In the genomic region with DNA sequence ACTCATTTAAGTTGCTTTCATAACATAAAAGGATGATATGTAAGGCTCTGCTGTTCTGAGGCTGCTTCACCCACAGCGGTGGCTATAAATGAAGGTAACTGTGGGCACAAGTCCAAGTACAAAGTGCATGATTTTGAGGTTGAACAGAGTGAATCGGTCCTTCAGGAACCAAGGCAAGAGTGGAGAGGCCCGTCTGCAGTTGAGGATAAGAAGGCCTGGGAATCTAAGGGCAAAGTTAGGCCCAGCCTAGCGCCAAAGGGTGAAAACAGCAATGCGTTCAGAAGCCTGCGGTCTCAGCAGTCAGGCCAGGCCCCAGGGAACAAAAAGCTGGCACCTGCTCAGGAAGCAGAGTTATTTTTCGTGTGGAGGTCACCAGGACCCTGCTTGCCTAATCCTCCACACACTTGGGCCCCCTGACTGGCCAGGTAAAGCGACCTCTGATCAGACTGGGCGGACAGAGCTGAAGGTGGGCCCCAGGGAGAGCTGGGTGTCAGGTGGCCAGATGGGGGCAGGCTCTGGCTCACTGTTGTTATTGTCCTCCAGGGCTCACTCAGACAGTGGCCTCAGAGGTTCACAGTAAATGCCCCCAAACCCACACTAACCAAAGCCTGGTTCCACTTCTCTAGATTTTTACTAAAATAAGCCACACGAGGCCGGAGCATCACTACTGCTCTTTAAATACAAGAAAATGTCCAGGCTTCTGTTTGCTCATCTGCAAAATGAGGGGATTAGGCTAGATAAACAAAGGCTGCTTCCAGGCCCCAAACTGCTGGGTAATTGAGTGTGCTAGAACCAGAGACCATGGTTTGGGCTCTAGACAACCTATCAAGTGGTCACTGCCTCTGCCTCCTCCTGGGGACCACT, we compare ENCODE assay signal across 8 cellular contexts. TPM values are rescaled to one million over a fixed set of nuclear protein-coding genes. Genes with fewer than 3 reads are reported as not detected.
DNase-seq lines count a peak whose midpoint lies in the region; ATAC-seq and TF ChIP-seq lines count a peak whose summit lies in the region.

No MANE protein-coding gene starts in this region.

- H3K4me3 ChIP-seq in GM12875 (ENCODE audit: low read depth, low read length): no peak overlapping the region
- H3K4me3 ChIP-seq in muscle layer of duodenum (ENCODE audit: low read depth in 1 of 2, low read length in 2 of 2): no peak overlapping the region

- H3K27me3 Mint-ChIP-seq in chondrocyte (ENCODE audit: low read depth): no peaks in the 10 kb centered on the region

- no peaks in the 10 kb centered on the region for H3K9me3 ChIP-seq in muscle layer of duodenum (ENCODE audit: control insufficient read depth in 1 of 2, low read length in 2 of 2)

- peaks cover 15% of the 10 kb centered on the region for H3K36me3 Mint-ChIP-seq in chondrocyte (ENCODE audit: low read depth)

- H3K4me1 ChIP-seq in muscle layer of duodenum (ENCODE audit: control insufficient read depth in 1 of 2, insufficient read depth in 2 of 2, low read length in 2 of 2): peaks cover 0 to 17% of the 10 kb centered on the region in 2 donors

- peaks cover 0 to 14% of the 10 kb centered on the region in 2 donors for H3K36me3 ChIP-seq in muscle layer of duodenum (ENCODE audit: control insufficient read depth in 1 of 2, insufficient read depth in 2 of 2, low read length in 2 of 2)

- peak overlapping the region; percentile 30 for H3K27ac ChIP-seq in muscle layer of duodenum (ENCODE audit: low read length)

- TF ChIP-seq CTCF in GM12875 (IDR thresholded peaks at IDR 0.05; ENCODE audit: borderline replicate concordance, insufficient read depth, low read depth, low read length) (peak; percentile 37; the same call in 1 of the 2 replicates), chondrocyte (IDR thresholded peaks at IDR 0.05) (no peak)

- peaks cover 80% of the 10 kb centered on the region for H3K4me1 Mint-ChIP-seq in chondrocyte (ENCODE audit: low read depth)

- no peaks in the 10 kb centered on the region for H3K27me3 ChIP-seq in muscle layer of duodenum (ENCODE audit: low read depth, low read length)

- peak overlapping the region; percentile 94 for H3K27ac Mint-ChIP-seq in chondrocyte (ENCODE audit: unreplicated experiment)

- H3K9me3 Mint-ChIP-seq in chondrocyte (ENCODE audit: low read depth): peaks cover 3% of the 10 kb centered on the region

- H3K4me3 Mint-ChIP-seq in chondrocyte (ENCODE audit: unreplicated experiment): no peak overlapping the region

- no peak for ATAC-seq in GM19328 (IDR thresholded peaks at IDR 0.05; ENCODE audit: unreplicated experiment)
- ATAC-seq in GM18520 (IDR thresholded peaks at IDR 0.05; ENCODE audit: unreplicated experiment): no peak

- peak; percentile 75 for DNase-seq in HuH-7 (ENCODE audit: low spot score)
- no peak for DNase-seq in chondrocyte (ENCODE audit: low spot score)
- DNase-seq in central memory CD4-positive, alpha-beta T cell: no peak
- no peak for DNase-seq in activated T-cell treated with anti-CD3 and anti-CD28 coated beads for 4 hours

RNA-seq across cellular contexts. Expression of gene TEX2, which starts 46.4 kb away (rescaled TPM):
- total RNA-seq in chondrocyte: 45.3 to 119 TPM (median 47.3 TPM) in 3 replicates
